ENCODE assay signal across 12 cellular contexts in the genomic region with DNA sequence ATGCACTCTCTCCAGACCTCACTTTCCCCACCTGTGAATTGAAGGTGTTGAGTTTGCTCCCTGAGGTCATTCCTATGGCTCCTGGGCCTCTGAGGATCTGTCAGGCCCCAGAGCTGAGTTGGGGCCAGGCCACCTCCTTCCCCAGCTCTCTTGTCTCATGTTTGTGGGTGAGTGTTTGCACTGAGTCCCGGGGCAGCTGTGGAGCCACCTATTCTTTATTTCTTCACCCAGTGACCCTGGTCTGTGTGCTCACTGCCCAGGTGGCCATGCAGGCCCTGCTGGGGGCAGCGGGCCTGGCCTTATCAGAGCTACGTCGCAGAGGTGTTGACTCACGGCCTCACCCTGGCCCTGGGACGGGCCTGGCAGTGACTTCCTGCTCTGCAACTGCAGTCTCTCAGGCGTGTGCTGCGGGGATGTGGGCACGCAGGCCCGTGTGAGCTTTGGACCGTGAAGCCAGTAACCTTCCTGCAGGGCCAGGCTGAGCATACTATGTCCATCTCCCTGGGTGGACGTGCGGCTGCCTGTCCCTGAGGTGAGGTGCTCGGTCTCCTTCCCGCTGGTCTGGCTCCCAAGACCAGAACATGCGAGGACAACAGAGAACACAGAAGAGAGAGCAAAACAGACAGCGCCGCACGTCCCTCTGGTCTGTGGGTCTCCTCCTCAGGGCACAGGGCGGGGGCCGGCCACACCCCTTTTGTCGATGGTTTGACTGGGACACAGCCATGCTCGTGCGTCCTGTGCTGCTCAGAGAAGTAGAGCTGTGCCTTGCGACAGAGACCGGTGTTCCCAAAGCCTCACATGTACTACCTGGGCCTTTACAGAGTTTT. TPM values are rescaled to one million over a fixed set of nuclear protein-coding genes. Genes with fewer than 3 reads are reported as not detected.
DNase-seq lines count a peak whose midpoint lies in the region; ATAC-seq, FAIRE-seq and TF ChIP-seq lines count a peak whose summit lies in the region.
"Had no signal": no experiment of that assay in that cellular context is flagged by ENCODE, and none has a peak within 500 bp of the region (broad histone marks: within the 10 kb centered on the region; RNA-seq: fewer than 3 reads in every experiment).

No MANE protein-coding gene starts in this region.

- in situ Hi-C loops in K562 (cut with MboI): no loop called here

- TF ChIP-seq EP300 in K562 (IDR thresholded peaks at IDR 0.05; ENCODE audit: low read length): no peak

- no peak overlapping the region for H3K4me3 Mint-ChIP-seq in activated CD8-positive, alpha-beta T cell treated with anti-CD3 and anti-CD28 coated beads, Interleukin-2, amount 10 ng/mL, durations not matched to agents 7 days and 5 days
- H3K4me3 Mint-ChIP-seq in activated CD8-positive, alpha-beta T cell treated with anti-CD3 and anti-CD28 coated beads for 36 hours: no peak overlapping the region
- H3K4me3 Mint-ChIP-seq in stimulated activated naive B cell treated with anti-CD40 and anti-IgM and Interleukin-4, amounts not matched to agents 10 μg/mL and 1 μg/mL and 100 μg/mL, for 72 hours: no peak overlapping the region

- no peak for TF ChIP-seq CTCF in activated CD8-positive, alpha-beta T cell treated with anti-CD3 and anti-CD28 coated beads for 36 hours (IDR thresholded peaks at IDR 0.05)
- TF ChIP-seq CTCF in K562 (IDR thresholded peaks at IDR 0.05 in 2 of 3, conservative IDR thresholded peaks at IDR 0.05 in 1 of 3; ENCODE audit: insufficient read depth in 2 of 3, low read depth in 1 of 3, low read length in 3 of 3) (no peak), testis (IDR thresholded peaks at IDR 0.05) (no peak)

- CTCF ChIA-PET in activated CD8-positive, alpha-beta T cell treated with anti-CD3 and anti-CD28 coated beads, Interleukin-2, amount 10 ng/mL, durations not matched to agents 7 days and 5 days (lab: Charles Lee): interaction anchor here (1.6 kb wide), 1 partner anchor 351 kb away, joined by 3 read pairs; no protein-coding TSS in a partner anchor
- CTCF ChIA-PET in activated CD8-positive, alpha-beta T cell treated with anti-CD3 and anti-CD28 coated beads for 36 hours (lab: Charles Lee): no interaction called here
- CTCF ChIA-PET in K562 (lab: Yijun Ruan, JAX; ENCODE audit: low intra/inter-chr PET ratio): no interaction called here

- TF ChIP-seq POLR2A in K562 (conservative IDR thresholded peaks at IDR 0.05): no peak
- no peak for TF ChIP-seq POLR2A in testis (IDR thresholded peaks at IDR 0.05)

- TF ChIP-seq RAD21 in K562 (CRISPR knock-in tag; conservative IDR thresholded peaks at IDR 0.05 in 1 of 2, IDR thresholded peaks at IDR 0.05 in 1 of 2): no peak

- no peaks in the 10 kb centered on the region for H3K9me3 Mint-ChIP-seq in activated CD8-positive, alpha-beta T cell treated with anti-CD3 and anti-CD28 coated beads, Interleukin-2, amount 10 ng/mL, durations not matched to agents 7 days and 5 days (ENCODE audit: insufficient read depth)
- no peaks in the 10 kb centered on the region for H3K9me3 Mint-ChIP-seq in activated CD8-positive, alpha-beta T cell treated with anti-CD3 and anti-CD28 coated beads for 36 hours
- peaks cover under 1 to 1% of the 10 kb centered on the region in 2 donors for H3K9me3 Mint-ChIP-seq in stimulated activated naive B cell treated with anti-CD40 and anti-IgM and Interleukin-4, amounts not matched to agents 10 μg/mL and 1 μg/mL and 100 μg/mL, for 72 hours

- H3K27me3 Mint-ChIP-seq in activated CD8-positive, alpha-beta T cell treated with anti-CD3 and anti-CD28 coated beads, Interleukin-2, amount 10 ng/mL, durations not matched to agents 7 days and 5 days (ENCODE audit: low read depth): no peaks in the 10 kb centered on the region
- no peaks in the 10 kb centered on the region for H3K27me3 Mint-ChIP-seq in activated CD8-positive, alpha-beta T cell treated with anti-CD3 and anti-CD28 coated beads for 36 hours
- H3K27me3 Mint-ChIP-seq in stimulated activated naive B cell treated with anti-CD40 and anti-IgM and Interleukin-4, amounts not matched to agents 10 μg/mL and 1 μg/mL and 100 μg/mL, for 72 hours: no peaks in the 10 kb centered on the region

- no peak overlapping the region for H3K4me2 ChIP-seq in K562 (ENCODE audit: insufficient read depth, low read length)

- no peaks in the 10 kb centered on the region for H3K9me3 ChIP-seq in K562 (replicated peaks; ENCODE audit: control insufficient read depth, insufficient read depth, low read depth, low read length)
- H3K9me3 ChIP-seq in testis: no peaks in the 10 kb centered on the region

- peaks cover 48 to 53% of the 10 kb centered on the region in 2 experiments for H3K4me1 ChIP-seq in K562 (replicated peaks in 1 of 2; ENCODE audit: control insufficient read depth in 2 of 2, insufficient read depth in 2 of 2, low read length in 2 of 2)
- H3K4me1 ChIP-seq in testis: peaks cover 26% of the 10 kb centered on the region

- ATAC-seq in activated CD8-positive, alpha-beta T cell treated with anti-CD3 and anti-CD28 coated beads, Interleukin-2, amount 10 ng/mL, durations not matched to agents 7 days and 5 days: no peak
- no peak for ATAC-seq in activated CD8-positive, alpha-beta T cell treated with anti-CD3 and anti-CD28 coated beads for 36 hours
- no peak for ATAC-seq in K562
- ATAC-seq in stimulated activated naive B cell treated with anti-CD40 and anti-IgM and Interleukin-4, amounts not matched to agents 10 μg/mL and 1 μg/mL and 100 μg/mL, for 72 hours (replicated peaks): peak; percentile 61 to 85

- H3K36me3 Mint-ChIP-seq in activated CD8-positive, alpha-beta T cell treated with anti-CD3 and anti-CD28 coated beads, Interleukin-2, amount 10 ng/mL, durations not matched to agents 7 days and 5 days (ENCODE audit: low read depth): peaks cover 46% of the 10 kb centered on the region
- H3K36me3 Mint-ChIP-seq in activated CD8-positive, alpha-beta T cell treated with anti-CD3 and anti-CD28 coated beads for 36 hours (ENCODE audit: low read depth): peaks cover 30% of the 10 kb centered on the region
- H3K36me3 Mint-ChIP-seq in stimulated activated naive B cell treated with anti-CD40 and anti-IgM and Interleukin-4, amounts not matched to agents 10 μg/mL and 1 μg/mL and 100 μg/mL, for 72 hours: peaks cover 44 to 55% of the 10 kb centered on the region in 2 donors

- no peak for FAIRE-seq in K562 (lab: Jason Lieb, UNC)
- FAIRE-seq: A204.1, HTR-8/SVneo had no signal

- H3K4me3 ChIP-seq in K562 (no peak overlapping the region), testis (no peak overlapping the region)

- H3K27me3 ChIP-seq in K562 (ENCODE audit: control insufficient read depth in 2 of 2, insufficient read depth in 2 of 2, low read length in 2 of 2) (no peaks in the 10 kb centered on the region), testis (no peaks in the 10 kb centered on the region)

- POLR2A ChIA-PET in activated CD8-positive, alpha-beta T cell treated with anti-CD3 and anti-CD28 coated beads, Interleukin-2, amount 10 ng/mL, durations not matched to agents 7 days and 5 days (lab: Charles Lee): interaction anchor here (0.6 kb wide), 1 partner anchor 13 kb away, joined by 3 read pairs; no protein-coding TSS in a partner anchor
- POLR2A ChIA-PET in activated CD8-positive, alpha-beta T cell treated with anti-CD3 and anti-CD28 coated beads for 36 hours (lab: Charles Lee): no interaction called here
- POLR2A ChIA-PET in K562 (lab: Yijun Ruan, JAX): no interaction called here

- H3K9ac ChIP-seq in K562 (ENCODE audit: insufficient read depth in 1 of 2, low read depth in 2 of 2, low read length in 2 of 2): peak overlapping the region in 1 of 2 experiments; percentile 50; a peak in 2 of 4 replicates

- 71% methylated on average over 21 of the region's 26 CpGs for WGBS in K562 (ENCODE audit: insufficient coverage, low coverage, missing lambda C conversion rate)
- 76 to 94% methylated on average over 20 to 26 of the region's 26 CpGs for WGBS in testis, 2 donors

- DNase-seq in activated CD8-positive, alpha-beta T cell treated with anti-CD3 and anti-CD28 coated beads, Interleukin-2, amount 10 ng/mL, durations not matched to agents 7 days and 5 days: no peak
- no peak for DNase-seq in activated CD8-positive, alpha-beta T cell treated with anti-CD3 and anti-CD28 coated beads for 36 hours
- DNase-seq in K562 (ENCODE audit: extremely low read depth in 1 of 4, low spot score in 3 of 4) (no peak), kidney tubule cell (ENCODE audit: low spot score) (peak; percentile 83), testis (no peak), NCI-H1436 treated with DMSO at 0.1 percent for 48 hours (lab: John Stamatoyannopoulos, UW) (no peak), AG08395 (ENCODE audit: low spot score) (no peak)
- no peak for DNase-seq in stimulated activated naive B cell treated with anti-CD40 and anti-IgM and Interleukin-4, amounts not matched to agents 10 μg/mL and 1 μg/mL and 100 μg/mL, for 72 hours
- DNase-seq: activated CD4-positive, CD25-positive, alpha-beta regulatory T cell treated with anti-CD3 and anti-CD28 coated beads, Interleukin-2, amount 50 U/mL, for 72 hours; substantia nigra had no signal

- H3K79me2 ChIP-seq in K562 (ENCODE audit: control insufficient read depth, insufficient read depth, low read length): peaks cover 86% of the 10 kb centered on the region

- H3K27ac ChIP-seq in K562 (ENCODE audit: extremely low read depth, low read depth, low read length) (no peak overlapping the region), testis (no peak overlapping the region)

- peaks cover 48% of the 10 kb centered on the region for H3K4me1 Mint-ChIP-seq in activated CD8-positive, alpha-beta T cell treated with anti-CD3 and anti-CD28 coated beads, Interleukin-2, amount 10 ng/mL, durations not matched to agents 7 days and 5 days (ENCODE audit: low read depth)
- H3K4me1 Mint-ChIP-seq in activated CD8-positive, alpha-beta T cell treated with anti-CD3 and anti-CD28 coated beads for 36 hours (ENCODE audit: low read depth): peaks cover 53% of the 10 kb centered on the region
- peaks cover 34 to 57% of the 10 kb centered on the region in 2 donors for H3K4me1 Mint-ChIP-seq in stimulated activated naive B cell treated with anti-CD40 and anti-IgM and Interleukin-4, amounts not matched to agents 10 μg/mL and 1 μg/mL and 100 μg/mL, for 72 hours

- intact Hi-C loops in activated CD8-positive, alpha-beta T cell treated with anti-CD3 and anti-CD28 coated beads for 36 hours (cut with micrococcal nuclease): no loop called here
- intact Hi-C loops in K562 (cut with micrococcal nuclease) (no loop called here), testis (cut with DNase I; ENCODE audit: low total_unique reads) (no loop called here)

- peaks cover 15% of the 10 kb centered on the region for H3K9me1 ChIP-seq in K562 (ENCODE audit: control insufficient read depth, insufficient read depth, low read length)

- BruUV-seq in K562 (replicated peaks; lab: Mats Ljungman, UMichigan): no TSS peak

- H3K36me3 ChIP-seq in K562 (ENCODE audit: control insufficient read depth, insufficient read depth, low read length): peaks cover 57% of the 10 kb centered on the region; the same call in 2 of the 3 replicates
- H3K36me3 ChIP-seq in testis (ENCODE audit: low read depth, missing control alignments): no peaks in the 10 kb centered on the region

- peaks cover 20% of the 10 kb centered on the region for H4K20me1 ChIP-seq in K562 (replicated peaks; ENCODE audit: control insufficient read depth, insufficient read depth, low read length)

- no peak overlapping the region for H2AFZ ChIP-seq in K562 (ENCODE audit: low read depth, low read length)

- peak overlapping the region; percentile 65 for H3K27ac Mint-ChIP-seq in activated CD8-positive, alpha-beta T cell treated with anti-CD3 and anti-CD28 coated beads, Interleukin-2, amount 10 ng/mL, durations not matched to agents 7 days and 5 days
- no peak overlapping the region for H3K27ac Mint-ChIP-seq in activated CD8-positive, alpha-beta T cell treated with anti-CD3 and anti-CD28 coated beads for 36 hours
- peak overlapping the region; percentile 32 for H3K27ac Mint-ChIP-seq in stimulated activated naive B cell treated with anti-CD40 and anti-IgM and Interleukin-4, amounts not matched to agents 10 μg/mL and 1 μg/mL and 100 μg/mL, for 72 hours

RNA-seq across cellular contexts. Expression of gene TMEM181, which starts 12.1 kb away (rescaled TPM):
- 10 to 100 TPM; 15.0 to 15.2 TPM for total RNA-seq in activated CD8-positive, alpha-beta T cell treated with anti-CD3 and anti-CD28 coated beads, Interleukin-2, amount 10 ng/mL, durations not matched to agents 7 days and 5 days
- 10 to 100 TPM; 10.0 to 10.1 TPM for total RNA-seq in activated CD8-positive, alpha-beta T cell treated with anti-CD3 and anti-CD28 coated beads for 36 hours
- 36.6 and 77.1 TPM in 2 replicates for total RNA-seq in K562 (2011; cell fraction: chromatin; rRNA removed; ENCODE audit: low replicate concordance)
- 21.0 and 25.4 TPM in 2 replicates for total RNA-seq in K562 (2011; cell fraction: nucleolus; rRNA removed)
- total RNA-seq in K562 (2011; cell fraction: nucleoplasm; rRNA removed): 41.9 and 56.9 TPM in 2 replicates
- total RNA-seq in K562 (2014; rRNA removed) (10.9 and 14.8 TPM in 2 replicates), K562 (2014; rRNA removed; fragmentation: Illumina TruSeq; extraction: Trizol) (26.0 and 27.2 TPM in 2 replicates), K562 (2015; rRNA removed; fragmentation: Illumina TruSeq; extraction: Trizol) (23.0 and 24.3 TPM in 2 replicates), K562 (2021) (17.3 and 19.2 TPM in 2 replicates), testis (10 to 100 TPM; 74.6 to 81.0 TPM)
- polyA plus RNA-seq in K562 (2011; rRNA removed) (23.6 and 26.0 TPM in 2 replicates), K562 (2014; fragmentation: Illumina TruSeq; extraction: Trizol) (19.0 and 22.6 TPM in 2 replicates), K562 (2014; fragmentation: Nextera tagmentation; extraction: Ambion mirVana) (1 to 10 TPM; 5.6 to 7.6 TPM), K562 (2014; rRNA removed) (19.9 and 22.0 TPM in 2 replicates), testis (ENCODE audit: insufficient read depth, low read depth, low replicate concordance) (41.4 TPM)
- 8.5 and 15.4 TPM in 2 replicates for polyA plus RNA-seq in K562 (2011; cell fraction: cytosol; rRNA removed)
- polyA plus RNA-seq in K562 (2011; cell fraction: nucleus; rRNA removed): 19.9 and 23.7 TPM in 2 replicates
- polyA plus RNA-seq in K562 (2012): 14.1 and 17.3 TPM in 2 replicates
- 30.4 and 31.4 TPM in 2 replicates for polyA minus RNA-seq in K562 (2011; rRNA and poly(A)+ RNA removed)
- polyA minus RNA-seq in K562 (2011; cell fraction: cytosol; rRNA and poly(A)+ RNA removed): 15.7 TPM in 2 replicates
- 9.8 and 14.0 TPM in 2 replicates for polyA minus RNA-seq in K562 (2011; cell fraction: nucleus; rRNA and poly(A)+ RNA removed)

Comparison
In these comparisons a context has a peak if more than half of its experiments do, and no peak if none do; other contexts are left out.
1. ATAC-seq: peak in stimulated activated naive B cell treated with anti-CD40 and anti-IgM and Interleukin-4, amounts not matched to agents 10 μg/mL and 1 μg/mL and 100 μg/mL, for 72 hours (2 of 2); none in activated CD8-positive, alpha-beta T cell treated with anti-CD3 and anti-CD28 coated beads, Interleukin-2, amount 10 ng/mL, durations not matched to agents 7 days and 5 days (single experiment), activated CD8-positive, alpha-beta T cell treated with anti-CD3 and anti-CD28 coated beads for 36 hours (single experiment) and K562 (single experiment).